19 cellular contexts compared by ENCODE assay signal in the genomic region with DNA sequence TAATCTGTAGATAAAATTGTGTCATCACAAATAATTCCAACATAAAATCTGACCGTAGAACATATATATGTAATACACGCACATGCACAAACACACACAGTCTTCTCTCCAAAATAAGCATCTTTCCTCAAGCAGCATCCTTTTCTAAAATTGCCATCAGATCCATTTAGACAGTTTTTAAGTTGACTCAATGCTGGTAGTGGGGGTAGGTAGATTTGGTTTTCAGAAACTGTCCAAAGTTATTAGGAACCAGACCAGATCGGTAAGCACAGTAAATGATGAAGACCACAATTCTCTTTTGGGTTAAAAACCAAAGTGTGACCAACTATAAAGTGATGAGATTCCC.
DNase-seq lines count a peak whose midpoint lies in the region; ATAC-seq, FAIRE-seq and TF ChIP-seq lines count a peak whose summit lies in the region.
"Had no signal": no experiment of that assay in that cellular context is flagged by ENCODE, and none has a peak within 500 bp of the region (broad histone marks: within the 10 kb centered on the region; RNA-seq: fewer than 3 reads in every experiment).

No MANE protein-coding gene starts in this region.

- 0% methylated on average over 3 of the region's 3 CpGs for WGBS in GM12878 (ENCODE audit: insufficient coverage, insufficient replicate concordance, low lambda C conversion rate, missing lambda C conversion rate)
- WGBS in prostate gland = 16% methylated on average over 3 of the region's 3 CpGs

- POLR2A ChIA-PET in GM12878 (lab: Charles Lee) = no interaction called here

- SMC1A ChIA-PET in GM12878 (lab: Charles Lee; ENCODE audit: uncharacterized antibody, unreplicated experiment) = interaction anchor here (0.7 to 1.5 kb wide), 5 partner anchors 10 to 533 kb away, joined by 3 to 16 read pairs (median 3); no protein-coding TSS in a partner anchor

- no peak overlapping the region for H3K27ac Mint-ChIP-seq in CD14-positive monocyte
- H3K27ac Mint-ChIP-seq: activated naive CD8-positive, alpha-beta T cell treated with anti-CD3 and anti-CD28 coated beads for 36 hours had no signal

- H3K4me1 ChIP-seq in KMS-11 (ENCODE audit: low read depth, poor library complexity, severe bottlenecking) (peaks cover 8% of the 10 kb centered on the region), GM12878 (ENCODE audit: control insufficient read depth, insufficient read depth, low read length) (peaks cover 5% of the 10 kb centered on the region), prostate gland (replicated peaks) (peaks cover 3% of the 10 kb centered on the region)

- TF ChIP-seq POLR2A in GM12878 (IDR thresholded peaks at IDR 0.05; ENCODE audit: low read depth, low read length) (no peak), prostate gland (IDR thresholded peaks at IDR 0.05) (no peak)

- H3K4me1 Mint-ChIP-seq in CD14-positive monocyte = peaks cover 26% of the 10 kb centered on the region

- H3K27me3 ChIP-seq in KMS-11 (ENCODE audit: insufficient read depth, low read depth) (no peaks in the 10 kb centered on the region), GM12878 (replicated peaks in 1 of 2; ENCODE audit: control insufficient read depth in 2 of 2, insufficient read depth in 2 of 2, low read length in 1 of 2) (peaks cover 3 to 15% of the 10 kb centered on the region in 2 experiments), neural cell (ENCODE audit: insufficient read depth, low read depth, low read length) (no peaks in the 10 kb centered on the region), prostate gland (replicated peaks; ENCODE audit: insufficient read depth) (no peaks in the 10 kb centered on the region)
- H3K27me3 ChIP-seq: heart left ventricle, pancreas had no signal

- CTCF ChIA-PET in GM12878 (lab: Yijun Ruan, JAX) = interaction anchor here (0.6 to 3.4 kb wide), 13 partner anchors 8 to 539 kb away, joined by 3 to 25 read pairs (median 4); no protein-coding TSS in a partner anchor

- H3K9ac ChIP-seq in KMS-11 = no peak overlapping the region
- H3K9ac ChIP-seq in GM12878 (ENCODE audit: control insufficient read depth, insufficient read depth, low read length) = no peak overlapping the region
- no peak overlapping the region for H3K9ac ChIP-seq in neural cell (ENCODE audit: low read length)

- no peak for ATAC-seq in GM12878
- ATAC-seq in GM19395 (IDR thresholded peaks at IDR 0.05; ENCODE audit: unreplicated experiment) = no peak
- ATAC-seq in GM21526 (IDR thresholded peaks at IDR 0.05; ENCODE audit: low FRiP score, unreplicated experiment) = no peak
- ATAC-seq: heart left ventricle; left cardiac atrium; sciatic nerve; stimulated activated naive CD8-positive, alpha-beta T cell treated with anti-CD3 and anti-CD28 coated beads, Interleukin-15, Interleukin-2, amounts not matched to agents 100 U/mL and 50 U/mL, for 24 hours had no signal

- H3K9me3 ChIP-seq in GM12878 (replicated peaks; ENCODE audit: control insufficient read depth, insufficient read depth, low read length) (no peaks in the 10 kb centered on the region), neural cell (ENCODE audit: low read length) (no peaks in the 10 kb centered on the region), prostate gland (no peaks in the 10 kb centered on the region)
- H3K9me3 ChIP-seq: heart left ventricle, pancreas, thoracic aorta had no signal

- H3K79me2 ChIP-seq in KMS-11 (ENCODE audit: insufficient read depth, low read depth) = no peaks in the 10 kb centered on the region
- H3K79me2 ChIP-seq in GM12878 (ENCODE audit: control insufficient read depth, insufficient read depth, low read length) = no peaks in the 10 kb centered on the region
- H3K79me2 ChIP-seq in neural cell (replicated peaks; ENCODE audit: insufficient read depth, low read length) = peaks cover 50% of the 10 kb centered on the region

- no peak overlapping the region for H3K4me3 Mint-ChIP-seq in CD14-positive monocyte

- TF ChIP-seq RAD21 in GM12878 (IDR thresholded peaks at IDR 0.05; ENCODE audit: insufficient read depth, low read depth, low read length) (no peak), neural cell (conservative IDR thresholded peaks at IDR 0.05) (no peak)

- H3K9me2 ChIP-seq in neural cell (ENCODE audit: insufficient read depth, low read length) = no peaks in the 10 kb centered on the region

- H3K9me3 Mint-ChIP-seq in CD14-positive monocyte = no peaks in the 10 kb centered on the region
- H3K9me3 Mint-ChIP-seq: activated naive CD8-positive, alpha-beta T cell treated with anti-CD3 and anti-CD28 coated beads for 36 hours; CD4-positive, alpha-beta memory T cell had no signal

- H3K4me2 ChIP-seq in KMS-11 (no peak overlapping the region), GM12878 (ENCODE audit: control insufficient read depth, insufficient read depth) (no peak overlapping the region), neural cell (ENCODE audit: low read length) (no peak overlapping the region)

- in situ Hi-C loops in GM12878 (cut with MboI) = loop anchor here (5.0 kb wide), 3 partner anchors 246 to 531 kb away; no protein-coding TSS in a partner anchor

- H3K27me3 Mint-ChIP-seq in CD14-positive monocyte (ENCODE audit: low read depth in 3 of 3) = peaks cover 11 to 23% (median 13%) of the 10 kb centered on the region in 3 donors

- TF ChIP-seq CTCF in CD14-positive monocyte (IDR thresholded peaks at IDR 0.05) (peak; percentile 50), KMS-11 (conservative IDR thresholded peaks at IDR 0.05; ENCODE audit: low read depth, low read length) (peak; percentile 38), GM12878 (IDR thresholded peaks at IDR 0.05 in 2 of 3, conservative IDR thresholded peaks at IDR 0.05 in 1 of 3; ENCODE audit: control insufficient read depth in 2 of 3, extremely low read depth in 1 of 3, insufficient read depth in 1 of 3, low read depth in 3 of 3, low read length in 3 of 3) (no peak), neural cell (IDR thresholded peaks at IDR 0.05; ENCODE audit: poor library complexity, severe bottlenecking) (peak; percentile 39), prostate gland (IDR thresholded peaks at IDR 0.05) (no peak), D721Med (IDR thresholded peaks at IDR 0.05; ENCODE audit: insufficient read depth, missing control alignments) (no peak)

- H3K36me3 ChIP-seq in KMS-11 (ENCODE audit: insufficient read depth) (no peaks in the 10 kb centered on the region), GM12878 (ENCODE audit: control insufficient read depth in 2 of 2, insufficient read depth in 2 of 2, low read length in 1 of 2) (no peaks in the 10 kb centered on the region), neural cell (ENCODE audit: insufficient read depth, low read length) (no peaks in the 10 kb centered on the region), prostate gland (peaks cover 0 to 8% of the 10 kb centered on the region in 2 donors)

- no TSS peak for BruUV-seq in GM12878 (replicated peaks; lab: Mats Ljungman, UMichigan)

- H3K4me3 ChIP-seq in KMS-11 (IDR thresholded peaks at IDR 0.05; ENCODE audit: insufficient read depth, low read depth, low read length) (no peak overlapping the region), GM12878 (no peak overlapping the region), neural cell (ENCODE audit: low read length) (no peak overlapping the region), prostate gland (no peak overlapping the region)
- H3K4me3 ChIP-seq: pancreas had no signal

- H3K27ac ChIP-seq in KMS-11 (no peak overlapping the region), GM12878 (ENCODE audit: control insufficient read depth, insufficient read depth) (no peak overlapping the region), neural cell (ENCODE audit: low read length) (no peak overlapping the region), prostate gland (no peak overlapping the region)

- H2AFZ ChIP-seq in KMS-11 (ENCODE audit: low read depth) = no peak overlapping the region
- no peak overlapping the region for H2AFZ ChIP-seq in GM12878 (ENCODE audit: control insufficient read depth, low read depth, low read length)
- H2AFZ ChIP-seq in neural cell (ENCODE audit: low read depth, low read length) = no peak overlapping the region

- RAD21 ChIA-PET in GM12878 (lab: Charles Lee; ENCODE audit: unreplicated experiment) = interaction anchor here (1.5 kb wide), 1 partner anchor 530 kb away, joined by 6 read pairs; no protein-coding TSS in a partner anchor

- H3K36me3 Mint-ChIP-seq in CD14-positive monocyte = peaks cover 7 to 21% of the 10 kb centered on the region in 2 donors

- H4K20me1 ChIP-seq in KMS-11 (ENCODE audit: insufficient read depth) = no peaks in the 10 kb centered on the region
- no peaks in the 10 kb centered on the region for H4K20me1 ChIP-seq in GM12878 (ENCODE audit: control insufficient read depth, insufficient read depth)
- H4K20me1 ChIP-seq in neural cell (ENCODE audit: insufficient read depth) = peaks cover 14% of the 10 kb centered on the region

- no peak for DNase-seq in CD14-positive monocyte (ENCODE audit: low spot score)
- DNase-seq in GM12878 (ENCODE audit: low read depth, low spot score) = no peak
- DNase-seq in prostate gland (ENCODE audit: low spot score) = no peak
- no peak for DNase-seq in D721Med (ENCODE audit: insufficient read length, low spot score)
- DNase-seq: activated CD4-positive, alpha-beta T cell treated with anti-CD3 and anti-CD28 coated beads, Interleukin-2, amount 50 U/mL, for 4 hours; activated effector memory CD4-positive, alpha-beta T cell treated with Interleukin-2 at 50 U/mL for 16 hours; activated naive CD8-positive, alpha-beta T cell treated with anti-CD3 and anti-CD28 coated beads for 36 hours; heart left ventricle; left cardiac atrium; pancreas; stimulated activated naive CD8-positive, alpha-beta T cell treated with anti-CD3 and anti-CD28 coated beads, Interleukin-15, Interleukin-2, amounts not matched to agents 100 U/mL and 50 U/mL, for 24 hours had no signal

- FAIRE-seq in GM12878 (lab: Jason Lieb, UNC) (no peak), D721Med (lab: Jason Lieb, UNC) (no peak)
- FAIRE-seq: H1 had no signal

- intact Hi-C loops in CD14-positive monocyte (cut with micrococcal nuclease) (loop anchor here (2.0 to 10.0 kb wide), 8 partner anchors 133 to 531 kb away; no protein-coding TSS in a partner anchor), GM12878 (cut with micrococcal nuclease; ENCODE audit: unreplicated experiment) (loop anchor here (1.0 to 5.0 kb wide), 4 partner anchors 196 to 530 kb away; no protein-coding TSS in a partner anchor), prostate gland (cut with DNase I) (loop anchor here (5.0 to 10.0 kb wide), 5 partner anchors 133 to 386 kb away; no protein-coding TSS in a partner anchor)

- no peak for TF ChIP-seq EP300 in GM12878 (IDR thresholded peaks at IDR 0.05; ENCODE audit: borderline replicate concordance in 1 of 2, control insufficient read depth in 1 of 2, low read depth in 2 of 2, low read length in 2 of 2)
- TF ChIP-seq EP300 in neural cell (conservative IDR thresholded peaks at IDR 0.05; ENCODE audit: poor library complexity, severe bottlenecking) = no peak

- H3F3A ChIP-seq in neural cell (ENCODE audit: insufficient read depth, low read length, poor library complexity, severe bottlenecking) = peaks cover 4% of the 10 kb centered on the region

TF ChIP-seq in GM12878, 131 proteins besides CTCF, POLR2A, EP300 and RAD21:
- TF ChIP-seq SMC3 (IDR thresholded peaks at IDR 0.05; ENCODE audit: borderline replicate concordance, low read length) (0 out of 2 replicates have a peak, but pooled peaks have one; percentile 0), YBX1 (IDR thresholded peaks at IDR 0.05) (no peak)
TF ChIP-seq in GM12878: peak in this region for 1.

Comparison
In these comparisons a context has a peak if more than half of its experiments do, and no peak if none do; other contexts are left out.
1. CTCF ChIP-seq: peak in CD14-positive monocyte (single experiment), KMS-11 (single experiment) and neural cell (single experiment); none in GM12878 (0 of 3), prostate gland (0 of 4) and D721Med (single experiment).